Comparison of ENCODE assay signal across 8 cellular contexts in the genomic region with DNA sequence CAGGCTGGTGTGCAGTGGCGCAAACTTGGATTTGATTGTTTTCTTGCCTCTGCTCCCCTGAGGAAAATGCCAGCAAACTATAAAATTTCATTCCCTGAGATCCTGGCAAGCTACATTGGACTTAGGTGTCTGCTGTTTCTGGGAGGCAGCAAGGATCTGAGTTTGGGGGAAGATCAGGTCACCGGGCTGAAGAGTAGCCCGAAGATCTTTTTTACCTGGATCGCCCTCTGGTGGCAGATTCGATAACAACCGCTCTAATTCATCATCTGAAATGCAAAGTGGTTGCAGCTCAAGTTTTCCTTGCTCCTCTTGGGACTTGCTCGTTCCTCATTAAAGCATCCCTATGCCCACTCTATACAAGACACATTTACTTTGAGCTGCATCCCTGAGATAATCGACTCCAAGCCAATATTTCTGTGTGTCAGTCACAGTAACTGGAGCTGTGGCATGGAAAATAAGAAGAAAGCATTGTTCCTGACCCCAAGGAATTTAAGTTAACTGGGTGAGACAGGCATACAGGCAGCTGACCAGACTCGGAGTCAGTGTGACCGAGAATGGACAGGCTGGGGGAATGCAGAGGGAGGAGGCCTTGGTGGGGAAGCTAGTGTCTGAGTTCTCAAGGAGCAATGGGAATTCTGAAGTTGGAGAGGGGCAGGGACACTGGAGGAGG.
DNase-seq lines count a peak whose midpoint lies in the region; ATAC-seq and TF ChIP-seq lines count a peak whose summit lies in the region.

No MANE protein-coding gene starts in this region.

- H3K27me3 ChIP-seq in lower lobe of right lung (ENCODE audit: low read depth), result peaks cover 18% of the 10 kb centered on the region

- H3K9me3 Mint-ChIP-seq in chondrocyte (ENCODE audit: low read depth), result no peaks in the 10 kb centered on the region

- peak; percentile 48 for DNase-seq in activated gamma-delta T cell treated with Interleukin-2 at 50 U/mL for 16 hours
- no peak for DNase-seq in activated gamma-delta T cell (lab: John Stamatoyannopoulos, UW)
- peak; percentile 55 for DNase-seq in NCI-H1105 (lab: John Stamatoyannopoulos, UW)
- peak; percentile 52 for DNase-seq in activated CD4-positive, CD25-positive, alpha-beta regulatory T cell treated with anti-CD3 and anti-CD28 coated beads, Interleukin-2, amount 50 U/mL, for 72 hours
- DNase-seq in chondrocyte (ENCODE audit: low spot score), result no peak
- no peak for DNase-seq in lower lobe of right lung
- peak; percentile 15 to 25 for DNase-seq in stimulated activated CD8-positive, alpha-beta memory T cell treated with anti-CD3 and anti-CD28 coated beads, Interleukin-4, amount 100 ng/mL, for 1 hour (ENCODE audit: low read depth in 2 of 2, low spot score in 1 of 2)

- no peak overlapping the region for H3K27ac Mint-ChIP-seq in chondrocyte (ENCODE audit: unreplicated experiment)

- intact Hi-C loops in lower lobe of right lung (cut with DNase I), result no loop called here

- no peaks in the 10 kb centered on the region for H3K36me3 ChIP-seq in lower lobe of right lung

- peak in 1 of 2 donors; percentile 44 for ATAC-seq in lower lobe of right lung
- no peak for ATAC-seq in GM21825 (IDR thresholded peaks at IDR 0.05; ENCODE audit: unreplicated experiment)

- no peaks in the 10 kb centered on the region for H3K4me1 ChIP-seq in lower lobe of right lung

- no peak overlapping the region for H3K27ac ChIP-seq in lower lobe of right lung

- TF ChIP-seq CTCF in chondrocyte (IDR thresholded peaks at IDR 0.05) (peak; percentile 85), lower lobe of right lung (IDR thresholded peaks at IDR 0.05) (peak; percentile 61)

- H3K36me3 Mint-ChIP-seq in chondrocyte (ENCODE audit: low read depth), result no peaks in the 10 kb centered on the region

- no peak overlapping the region for H3K4me3 Mint-ChIP-seq in chondrocyte (ENCODE audit: unreplicated experiment)

- H3K4me1 Mint-ChIP-seq in chondrocyte (ENCODE audit: low read depth), result no peaks in the 10 kb centered on the region

- H3K9me3 ChIP-seq in lower lobe of right lung, result no peaks in the 10 kb centered on the region

- H3K27me3 Mint-ChIP-seq in chondrocyte (ENCODE audit: low read depth), result peaks cover 29% of the 10 kb centered on the region

- no peak overlapping the region for H3K4me3 ChIP-seq in lower lobe of right lung

Comparison
In these comparisons a context has a peak if more than half of its experiments do, and no peak if none do; other contexts are left out.
1. DNase-seq: peak in activated gamma-delta T cell treated with Interleukin-2 at 50 U/mL for 16 hours (single experiment), NCI-H1105 (single experiment), activated CD4-positive, CD25-positive, alpha-beta regulatory T cell treated with anti-CD3 and anti-CD28 coated beads, Interleukin-2, amount 50 U/mL, for 72 hours (single experiment) and stimulated activated CD8-positive, alpha-beta memory T cell treated with anti-CD3 and anti-CD28 coated beads, Interleukin-4, amount 100 ng/mL, for 1 hour (2 of 2); none in activated gamma-delta T cell (single experiment), chondrocyte (single experiment) and lower lobe of right lung (single experiment).